11 cellular contexts compared by ENCODE assay signal in the genomic region with DNA sequence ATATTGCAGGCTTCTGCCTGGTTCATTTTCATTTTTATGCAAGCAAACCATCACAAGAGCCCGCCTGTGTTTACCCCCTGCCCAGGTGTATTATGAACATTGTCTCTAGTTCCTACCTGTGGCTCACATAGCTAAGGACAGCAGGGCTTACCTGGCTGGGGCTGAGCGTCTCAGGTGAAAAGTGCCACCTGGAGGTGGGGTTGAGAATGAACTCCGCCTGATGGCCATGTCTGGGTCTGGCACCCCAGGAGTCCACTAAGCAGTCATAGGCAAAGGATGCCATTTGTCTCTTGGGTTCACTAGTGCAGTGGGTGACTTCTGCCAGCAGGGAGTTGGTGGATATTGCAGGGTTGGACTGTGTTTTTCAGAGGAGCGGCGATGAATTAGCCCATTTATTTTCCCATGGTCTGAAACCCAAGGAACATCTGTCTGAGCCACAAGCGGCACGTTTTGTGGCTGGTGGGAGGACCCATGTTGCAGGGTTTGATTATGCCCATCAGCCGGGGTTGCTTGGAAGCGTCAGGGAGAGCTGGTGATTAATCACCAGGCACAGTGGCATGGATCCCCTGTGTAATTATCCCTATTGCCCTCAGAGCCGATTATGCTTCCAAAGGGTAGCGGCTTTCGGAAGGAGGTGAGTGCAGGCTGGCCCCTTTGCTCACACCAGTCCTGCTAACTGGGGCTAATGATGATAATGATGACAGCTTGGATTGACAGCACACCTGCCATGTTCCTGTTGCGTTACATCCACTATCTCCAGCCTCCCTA.
DNase-seq lines count a peak whose midpoint lies in the region; TF ChIP-seq lines count a peak whose summit lies in the region.
"Had no signal": no experiment of that assay in that cellular context is flagged by ENCODE, and none has a peak within 500 bp of the region (broad histone marks: within the 10 kb centered on the region; RNA-seq: fewer than 3 reads in every experiment).

No MANE protein-coding gene starts in this region.

- H3K9me3 Mint-ChIP-seq in neural crest cell (no peaks in the 10 kb centered on the region), glutamatergic neuron (ENCODE audit: unreplicated experiment) (peaks cover 3% of the 10 kb centered on the region)
- H3K9me3 Mint-ChIP-seq: activated naive CD4-positive, alpha-beta T cell treated with anti-CD3 and anti-CD28 coated beads, Interleukin-2, amount 50 U/mL, for 24 hours; T-helper 1 cell treated with Interleukin-12 subunit alpha and Interleukin-12 subunit beta and Interleukin-4 antibody, amounts not matched to agents 30 μg/mL and 1 μg/mL, for 36 hours had no signal

- no peaks in the 10 kb centered on the region for H3K36me3 Mint-ChIP-seq in neural crest cell (ENCODE audit: low read depth)
- no peaks in the 10 kb centered on the region for H3K36me3 Mint-ChIP-seq in glutamatergic neuron (ENCODE audit: unreplicated experiment)
- H3K36me3 Mint-ChIP-seq: activated naive CD4-positive, alpha-beta T cell treated with anti-CD3 and anti-CD28 coated beads, Interleukin-2, amount 50 U/mL, for 24 hours had no signal

- DNase-seq in DMS 273 (lab: John Stamatoyannopoulos, UW; ENCODE audit: unreplicated experiment) (peak; percentile 14), DMS 273 treated with DMSO at 0.1 percent for 48 hours (lab: John Stamatoyannopoulos, UW) (no peak), NCI-H146 (lab: John Stamatoyannopoulos, UW) (peak; percentile 92), T47D (ENCODE audit: low read depth in 1 of 2, low spot score in 1 of 2) (peak; percentile 39 to 83), neural crest cell (ENCODE audit: low read depth, low spot score) (no peak), glutamatergic neuron (no peak)
- DNase-seq in activated T-cell treated with anti-CD3 and anti-CD28 coated beads, Interleukin-2, amount 50 U/mL, for 1 hour: no peak
- DNase-seq in stimulated activated CD8-positive, alpha-beta memory T cell treated with anti-CD3 and anti-CD28 coated beads, Interleukin-4, amount 100 ng/mL, for 48 hours: no peak
- DNase-seq: 8988T had no signal

- no peak overlapping the region for H3K4me3 Mint-ChIP-seq in neural crest cell
- no peak overlapping the region for H3K4me3 Mint-ChIP-seq in glutamatergic neuron (ENCODE audit: unreplicated experiment)
- H3K4me3 Mint-ChIP-seq: activated naive CD4-positive, alpha-beta T cell treated with anti-CD3 and anti-CD28 coated beads, Interleukin-2, amount 50 U/mL, for 24 hours; T-helper 1 cell treated with Interleukin-12 subunit alpha and Interleukin-12 subunit beta and Interleukin-4 antibody, amounts not matched to agents 30 μg/mL and 1 μg/mL, for 36 hours had no signal

- H3K27me3 Mint-ChIP-seq in neural crest cell (ENCODE audit: low read depth) (peaks cover 2% of the 10 kb centered on the region), glutamatergic neuron (ENCODE audit: unreplicated experiment) (peaks cover 4% of the 10 kb centered on the region)
- H3K27me3 Mint-ChIP-seq: activated naive CD4-positive, alpha-beta T cell treated with anti-CD3 and anti-CD28 coated beads, Interleukin-2, amount 50 U/mL, for 24 hours had no signal

- TF ChIP-seq CTCF in neural crest cell (conservative IDR thresholded peaks at IDR 0.05): peak; percentile 59
- TF ChIP-seq CTCF in glutamatergic neuron (IDR thresholded peaks at IDR 0.05; ENCODE audit: partially characterized antibody, unreplicated experiment): no peak

- no peak overlapping the region for H3K27ac Mint-ChIP-seq in neural crest cell (ENCODE audit: unreplicated experiment)
- H3K27ac Mint-ChIP-seq in glutamatergic neuron (ENCODE audit: unreplicated experiment): no peak overlapping the region
- H3K27ac Mint-ChIP-seq: activated naive CD4-positive, alpha-beta T cell treated with anti-CD3 and anti-CD28 coated beads, Interleukin-2, amount 50 U/mL, for 24 hours; T-helper 1 cell treated with Interleukin-12 subunit alpha and Interleukin-12 subunit beta and Interleukin-4 antibody, amounts not matched to agents 30 μg/mL and 1 μg/mL, for 36 hours had no signal

- H3K4me1 Mint-ChIP-seq in neural crest cell (peaks cover 4% of the 10 kb centered on the region), glutamatergic neuron (ENCODE audit: low read depth, unreplicated experiment) (no peaks in the 10 kb centered on the region)

- in situ Hi-C loops in T47D (cut with HindIII; ENCODE audit: low pct_unique_long_range_greater_than_20kb, low sequenced_read_pairs): no loop called here

Comparison
In these comparisons a context has a peak if more than half of its experiments do, and no peak if none do; other contexts are left out.
1. DNase-seq: peak in DMS 273 (single experiment), NCI-H146 (single experiment) and T47D (2 of 2); none in DMS 273 treated with DMSO at 0.1 percent for 48 hours (single experiment), neural crest cell (single experiment), glutamatergic neuron (single experiment), activated T-cell treated with anti-CD3 and anti-CD28 coated beads, Interleukin-2, amount 50 U/mL, for 1 hour (single experiment) and stimulated activated CD8-positive, alpha-beta memory T cell treated with anti-CD3 and anti-CD28 coated beads, Interleukin-4, amount 100 ng/mL, for 48 hours (single experiment).